22 cellular contexts compared by ENCODE assay signal in the genomic region with DNA sequence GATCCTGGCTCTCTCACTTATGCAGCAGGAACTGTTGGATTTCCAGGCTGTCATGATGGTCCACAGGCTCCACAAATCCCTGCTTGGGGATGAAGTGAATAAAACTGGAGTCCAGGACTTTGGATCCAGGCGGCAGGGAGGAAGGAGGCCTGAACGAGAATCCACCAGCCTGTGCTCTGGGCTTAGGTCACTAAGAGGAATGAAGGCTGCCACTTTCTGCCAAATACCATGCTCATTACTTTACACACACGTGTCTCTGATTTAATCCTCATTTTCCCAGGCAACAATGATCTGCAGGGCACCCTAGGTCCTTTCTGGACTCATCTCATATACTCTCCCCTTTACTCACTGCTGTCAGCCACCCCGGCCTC.
A peak's percentile ranks its signal among the peaks of the same experiment; 100 is the strongest.
DNase-seq lines count a peak whose midpoint lies in the region; TF ChIP-seq lines count a peak whose summit lies in the region.
"Had no signal": no experiment of that assay in that cellular context is flagged by ENCODE, and none has a peak within 500 bp of the region (broad histone marks: within the 10 kb centered on the region; RNA-seq: fewer than 3 reads in every experiment).

No MANE protein-coding gene starts in this region.

- H3K9me2 ChIP-seq in GM23248 (ENCODE audit: insufficient read depth): no peaks in the 10 kb centered on the region

- TF ChIP-seq CTCF in brain (conservative IDR thresholded peaks at IDR 0.05): no peak
- TF ChIP-seq CTCF in mesothelial cell of epicardium (IDR thresholded peaks at IDR 0.05; ENCODE audit: unreplicated experiment): no peak
- no peak for TF ChIP-seq CTCF in H9 (conservative IDR thresholded peaks at IDR 0.05)

- H2BK5ac ChIP-seq in H9 (ENCODE audit: insufficient read length, low read length): no peak overlapping the region

- H3K4me2 ChIP-seq in GM23248 (ENCODE audit: unreplicated experiment) (no peak overlapping the region), H9 (ENCODE audit: insufficient read depth, insufficient read length, low read length) (no peak overlapping the region)
- H3K4me2 ChIP-seq: A549; BLaER1 treated with 17β-estradiol and CSF1 and Interleukin-3, amounts not matched to agents 10 nM and 100 nM had no signal

- 19 to 25% methylated on average over 4 of the region's 4 CpGs for WGBS in GM23248 (ENCODE audit: low coverage in 1 of 2, low lambda C conversion rate in 2 of 2, missing lambda C conversion rate in 2 of 2), 2 experiments
- no CpG with 5 or more reads among the region's 4 CpGs for WGBS in H9 (ENCODE audit: extremely low coverage, insufficient read length, low lambda C conversion rate)

- no peak overlapping the region for H3K23ac ChIP-seq in H9 (ENCODE audit: insufficient read length, low read depth, low read length)

- H2AK5ac ChIP-seq in H9 (ENCODE audit: insufficient read length, low read length): no peak overlapping the region

- H2BK15ac ChIP-seq in H9 (ENCODE audit: low read depth, low read length): no peak overlapping the region

- peaks cover 42% of the 10 kb centered on the region for H3K4me1 Mint-ChIP-seq in brain
- peaks cover 36% of the 10 kb centered on the region for H3K4me1 Mint-ChIP-seq in mesothelial cell of epicardium
- H3K4me1 Mint-ChIP-seq in H9: peaks cover 20 to 37% of the 10 kb centered on the region in 2 experiments

- DNase-seq in AG08395 (ENCODE audit: low spot score) (peak; percentile 45), GM23248 (peak; percentile 66), mesothelial cell of epicardium (ENCODE audit: low spot score in 2 of 2, unreplicated experiment in 2 of 2) (no peak), H9 (no peak), T-helper 9 cell (no peak), NAMALWA (ENCODE audit: low spot score) (no peak), head of caudate nucleus (no peak)
- DNase-seq: activated CD8-positive, alpha-beta memory T cell treated with anti-CD3 and anti-CD28 coated beads for 24 hours; activated naive CD4-positive, alpha-beta T cell treated with Interleukin-2 at 50 U/mL for 16 hours; activated T-cell treated with anti-CD3 and anti-CD28 coated beads, Interleukin-2, amount 50 U/mL, for 4 hours; aorta; effector memory CD4-positive, alpha-beta T cell; naive thymus-derived CD8-positive, alpha-beta T cell; NCI-H1417 treated with DMSO at 0.1 percent for 48 hours; NCI-H510A treated with DMSO at 0.1 percent for 48 hours; T1000 had no signal

- in situ Hi-C loops in GM23248 (cut with MboI): no loop called here

- H4K8ac ChIP-seq in H9 (replicated peaks; ENCODE audit: insufficient read length, low read depth, low read length): no peak overlapping the region

- no peak overlapping the region for H4K91ac ChIP-seq in H9 (ENCODE audit: insufficient read length, low read depth, low read length)

- H3T11ph ChIP-seq in H9 (ENCODE audit: low read length): no peak overlapping the region

- H3K4me3 Mint-ChIP-seq in brain (no peak overlapping the region), mesothelial cell of epicardium (no peak overlapping the region), H9 (no peak overlapping the region; a peak in 1 of 5 replicates)
- H3K4me3 Mint-ChIP-seq: activated T-cell treated with anti-CD3 and anti-CD28 coated beads, Interleukin-2, amount 50 U/mL, for 4 hours; memory B cell had no signal

- no peak overlapping the region; the same call in 1 of the 2 replicates for H3K14ac ChIP-seq in H9 (ENCODE audit: insufficient read depth, low read length)

- H3K4ac ChIP-seq in H9 (ENCODE audit: low read depth, low read length): no peak overlapping the region

- no peaks in the 10 kb centered on the region for H3K9me3 ChIP-seq in GM23248 (ENCODE audit: low read depth)
- H3K9me3 ChIP-seq in H9 (ENCODE audit: control insufficient read depth, low read depth, low read length): no peaks in the 10 kb centered on the region
- H3K9me3 ChIP-seq: A549; BLaER1 treated with 17β-estradiol and CSF1 and Interleukin-3, amounts not matched to agents 10 nM and 100 nM; esophagus muscularis mucosa had no signal

- H3K27me3 Mint-ChIP-seq in brain (peaks cover 3% of the 10 kb centered on the region), mesothelial cell of epicardium (ENCODE audit: low read depth) (no peaks in the 10 kb centered on the region), H9 (ENCODE audit: low read depth) (no peaks in the 10 kb centered on the region; the same call in 1 of the 2 replicates)
- H3K27me3 Mint-ChIP-seq: memory B cell; naive thymus-derived CD8-positive, alpha-beta T cell had no signal

- H3K9ac ChIP-seq in GM23248 (no peak overlapping the region), H9 (ENCODE audit: extremely low read depth, insufficient read length, low read length) (no peak overlapping the region)
- H3K9ac ChIP-seq: BLaER1 treated with 17β-estradiol and CSF1 and Interleukin-3, amounts not matched to agents 10 nM and 100 nM had no signal

- H3F3A ChIP-seq in GM23248 (ENCODE audit: insufficient read depth): no peaks in the 10 kb centered on the region

- no peak overlapping the region for H3K56ac ChIP-seq in H9 (ENCODE audit: insufficient read length, low read depth, low read length)

- H3K18ac ChIP-seq in H9 (ENCODE audit: insufficient read length, low read depth, low read length): no peak overlapping the region

- H3K79me1 ChIP-seq in H9 (ENCODE audit: insufficient read depth, low read depth, low read length, poor library complexity, severe bottlenecking): no peaks in the 10 kb centered on the region

- H3K79me2 ChIP-seq in GM23248 (ENCODE audit: insufficient read depth) (no peaks in the 10 kb centered on the region), H9 (ENCODE audit: insufficient read depth, low read length) (no peaks in the 10 kb centered on the region)

- no peak overlapping the region for H2AFZ ChIP-seq in GM23248
- H2AFZ ChIP-seq in H9 (ENCODE audit: low read length): no peak overlapping the region

- H3K23me2 ChIP-seq in H9 (ENCODE audit: insufficient read length, low read depth, low read length, poor library complexity, severe bottlenecking): no peaks in the 10 kb centered on the region

- peaks cover 8% of the 10 kb centered on the region; the same call in 1 of the 2 replicates for H3K27me3 ChIP-seq in GM23248 (replicated peaks; ENCODE audit: insufficient read depth)
- H3K27me3 ChIP-seq in H9 (ENCODE audit: insufficient read depth, low read length): no peaks in the 10 kb centered on the region
- H3K27me3 ChIP-seq: BLaER1 treated with 17β-estradiol and CSF1 and Interleukin-3, amounts not matched to agents 10 nM and 100 nM had no signal

- H3K4me3 ChIP-seq in GM23248: no peak overlapping the region
- H3K4me3 ChIP-seq: A549; BLaER1 treated with 17β-estradiol and CSF1 and Interleukin-3, amounts not matched to agents 10 nM and 100 nM; esophagus muscularis mucosa; SK-N-MC had no signal

- H3K27ac Mint-ChIP-seq in brain (peak overlapping the region in 4 of 5 experiments; percentile 40 to 89 (median 67)), mesothelial cell of epicardium (peak overlapping the region; percentile 18), H9 (peak overlapping the region in 1 of 3 experiments; percentile 17; a peak in 2 of 7 replicates)
- H3K27ac Mint-ChIP-seq: memory B cell had no signal

- H3K36me3 Mint-ChIP-seq in brain (no peaks in the 10 kb centered on the region), mesothelial cell of epicardium (no peaks in the 10 kb centered on the region), H9 (ENCODE audit: insufficient read depth in 1 of 3, low read depth in 3 of 3) (no peaks in the 10 kb centered on the region)
- H3K36me3 Mint-ChIP-seq: memory B cell; naive thymus-derived CD8-positive, alpha-beta T cell had no signal

- no peaks in the 10 kb centered on the region for H3K9me3 Mint-ChIP-seq in brain
- H3K9me3 Mint-ChIP-seq in mesothelial cell of epicardium: no peaks in the 10 kb centered on the region
- no peaks in the 10 kb centered on the region; a peak in 1 of 5 replicates for H3K9me3 Mint-ChIP-seq in H9
- H3K9me3 Mint-ChIP-seq: activated T-cell treated with anti-CD3 and anti-CD28 coated beads, Interleukin-2, amount 50 U/mL, for 4 hours; memory B cell; naive thymus-derived CD8-positive, alpha-beta T cell had no signal

- H3K27ac ChIP-seq in GM23248 (no peak overlapping the region), H9 (ENCODE audit: insufficient read length, low read depth, low read length) (no peak overlapping the region)
- H3K27ac ChIP-seq: A549; BLaER1 treated with 17β-estradiol and CSF1 and Interleukin-3, amounts not matched to agents 10 nM and 100 nM; esophagus muscularis mucosa; SK-N-MC had no signal

- H3K4me1 ChIP-seq in GM23248 (ENCODE audit: insufficient read depth): no peaks in the 10 kb centered on the region
- no peaks in the 10 kb centered on the region for H3K4me1 ChIP-seq in H9 (ENCODE audit: insufficient read depth, low read length)
- H3K4me1 ChIP-seq: esophagus muscularis mucosa had no signal

- no peak overlapping the region for H2BK12ac ChIP-seq in H9 (ENCODE audit: insufficient read length, low read depth, low read length)

- no peak overlapping the region for H4K5ac ChIP-seq in H9 (ENCODE audit: insufficient read length, low read depth, low read length)

- H2BK20ac ChIP-seq in H9 (ENCODE audit: low read depth, low read length, poor library complexity, severe bottlenecking): no peak overlapping the region

- no peaks in the 10 kb centered on the region for H3K36me3 ChIP-seq in GM23248 (ENCODE audit: low read depth)
- H3K36me3 ChIP-seq: BLaER1 treated with 17β-estradiol and CSF1 and Interleukin-3, amounts not matched to agents 10 nM and 100 nM; esophagus muscularis mucosa had no signal

- no peaks in the 10 kb centered on the region for H4K20me1 ChIP-seq in GM23248 (ENCODE audit: insufficient read depth)
- H4K20me1 ChIP-seq in H9 (ENCODE audit: control insufficient read depth, insufficient read depth, insufficient read length): no peaks in the 10 kb centered on the region
- H4K20me1 ChIP-seq: BLaER1 treated with 17β-estradiol and CSF1 and Interleukin-3, amounts not matched to agents 10 nM and 100 nM had no signal

- intact Hi-C loops in head of caudate nucleus (cut with DNase I): no loop called here

- H2BK120ac ChIP-seq in H9 (ENCODE audit: low read depth, low read length, poor library complexity, severe bottlenecking): no peak overlapping the region

Comparison
In these comparisons a context has a peak if more than half of its experiments do, and no peak if none do; other contexts are left out.
1. DNase-seq: peak in AG08395 (single experiment) and GM23248 (single experiment); none in mesothelial cell of epicardium (0 of 2), H9 (single experiment), T-helper 9 cell (single experiment), NAMALWA (single experiment) and head of caudate nucleus (0 of 42).